ENCODE assay signal across 9 cellular contexts in the genomic region with DNA sequence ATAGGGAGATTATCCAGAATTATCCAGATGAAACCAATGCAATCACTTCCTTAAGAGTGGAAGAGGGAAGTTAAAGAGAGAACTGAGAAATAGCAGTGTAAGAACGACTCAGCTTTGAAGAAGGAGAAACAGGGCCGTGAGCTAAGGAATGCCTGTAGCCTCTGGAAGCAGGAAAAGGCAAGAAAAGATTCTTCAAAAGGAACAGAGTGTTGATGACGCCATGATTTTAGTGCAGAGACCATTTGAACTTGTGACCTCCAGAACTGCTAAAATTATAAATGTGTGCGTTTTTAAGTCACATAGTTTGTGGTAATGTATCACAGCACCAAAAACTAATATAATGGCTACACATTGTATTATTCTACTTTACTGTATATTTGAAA. TPM values are rescaled to one million over a fixed set of nuclear protein-coding genes. Genes with fewer than 3 reads are reported as not detected.
DNase-seq lines count a peak whose midpoint lies in the region; ATAC-seq and TF ChIP-seq lines count a peak whose summit lies in the region.
"Had no signal": no experiment of that assay in that cellular context is flagged by ENCODE, and none has a peak within 500 bp of the region (broad histone marks: within the 10 kb centered on the region; RNA-seq: fewer than 3 reads in every experiment).

No MANE protein-coding gene starts in this region.

- POLR2A ChIA-PET in Panc1 (lab: Charles Lee), result no interaction called here

- WGBS in GM23248 (ENCODE audit: low coverage in 1 of 2, low lambda C conversion rate in 2 of 2, missing lambda C conversion rate in 2 of 2), 2 experiments, result 71 to 77% methylated on average over 4 of the region's 4 CpGs
- WGBS in esophagus muscularis mucosa, result 63% methylated on average over 4 of the region's 4 CpGs

- H3K9ac ChIP-seq in GM23248, result peak overlapping the region; percentile 28
- peak overlapping the region; percentile 56 for H3K9ac ChIP-seq in skeletal muscle satellite cell (ENCODE audit: low read depth, low read length)

- H3F3A ChIP-seq in GM23248 (ENCODE audit: insufficient read depth), result peaks cover 24% of the 10 kb centered on the region

- peak overlapping the region; percentile 17 for H3K4me2 ChIP-seq in GM23248 (ENCODE audit: unreplicated experiment)
- H3K4me2 ChIP-seq in skeletal muscle satellite cell (ENCODE audit: low read length), result peak overlapping the region; percentile 58

- peak overlapping the region; percentile 73 for H3K27ac ChIP-seq in GM23248
- H3K27ac ChIP-seq in Panc1 (ENCODE audit: low read length), result peak overlapping the region; percentile 23; the same call in 1 of the 2 replicates
- H3K27ac ChIP-seq in esophagus muscularis mucosa (replicated peaks in 1 of 4), result peak overlapping the region; percentile 18 to 46 (median 30)

- TF ChIP-seq POLR2A in esophagus muscularis mucosa (IDR thresholded peaks at IDR 0.05; ENCODE audit: low read depth) (no peak), GM18505 (IDR thresholded peaks at IDR 0.05; ENCODE audit: borderline replicate concordance, extremely low read depth, insufficient read depth, insufficient read length) (no peak)

- CTCF ChIA-PET in Panc1 (lab: Charles Lee), result no interaction called here

- TF ChIP-seq EP300 in esophagus muscularis mucosa (IDR thresholded peaks at IDR 0.05), result no peak

- intact Hi-C loops in Panc1 (cut with micrococcal nuclease; ENCODE audit: unreplicated experiment), result no loop called here
- intact Hi-C loops in esophagus muscularis mucosa (cut with DNase I), result no loop called here

- TF ChIP-seq CTCF in Panc1 (IDR thresholded peaks at IDR 0.05) (no peak), esophagus muscularis mucosa (IDR thresholded peaks at IDR 0.05) (no peak)

- no peak for ATAC-seq in Panc1
- no peak for ATAC-seq in HG03571 (IDR thresholded peaks at IDR 0.05; ENCODE audit: unreplicated experiment)
- ATAC-seq in GM18505 (IDR thresholded peaks at IDR 0.05; ENCODE audit: unreplicated experiment), result no peak

- no peaks in the 10 kb centered on the region for H3K9me2 ChIP-seq in GM23248 (ENCODE audit: insufficient read depth)

- in situ Hi-C loops in GM23248 (cut with MboI), result no loop called here
- in situ Hi-C loops in Panc1 (cut with HindIII; ENCODE audit: low pct_unique_long_range_greater_than_20kb, low sequenced_read_pairs), result no loop called here
- in situ Hi-C loops in ACHN (cut with HindIII; ENCODE audit: low pct_ligation_motif_present, low pct_unique_long_range_greater_than_20kb, low sequenced_read_pairs), result no loop called here

- H3K36me3 ChIP-seq in GM23248 (ENCODE audit: low read depth) (no peaks in the 10 kb centered on the region), Panc1 (ENCODE audit: control insufficient read depth, insufficient read depth, low read length) (no peaks in the 10 kb centered on the region), esophagus muscularis mucosa (no peaks in the 10 kb centered on the region), skeletal muscle satellite cell (ENCODE audit: insufficient read depth, low read length) (no peaks in the 10 kb centered on the region)

- H2AFZ ChIP-seq in GM23248, result peak overlapping the region; percentile 34

- no peaks in the 10 kb centered on the region for H3K9me3 ChIP-seq in GM23248 (ENCODE audit: low read depth)
- H3K9me3 ChIP-seq in Panc1 (ENCODE audit: control insufficient read depth, insufficient read depth, low read depth, low read length), result no peaks in the 10 kb centered on the region
- H3K9me3 ChIP-seq in esophagus muscularis mucosa, result no peaks in the 10 kb centered on the region
- no peaks in the 10 kb centered on the region for H3K9me3 ChIP-seq in skeletal muscle satellite cell (replicated peaks; ENCODE audit: low read length)

- H3K4me3 ChIP-seq in GM23248, result no peak overlapping the region
- no peak overlapping the region for H3K4me3 ChIP-seq in Panc1 (ENCODE audit: low read depth in 2 of 2, low read length in 2 of 2)
- H3K4me3 ChIP-seq in esophagus muscularis mucosa, result no peak overlapping the region
- no peak overlapping the region for H3K4me3 ChIP-seq in skeletal muscle satellite cell (ENCODE audit: low read length)

- BruUV-seq in Panc1 (replicated peaks; lab: Mats Ljungman, UMichigan), result no TSS peak

- H3K79me2 ChIP-seq in GM23248 (ENCODE audit: insufficient read depth), result peaks cover 98% of the 10 kb centered on the region

- H3K4me1 ChIP-seq in GM23248 (ENCODE audit: insufficient read depth), result peaks cover 25% of the 10 kb centered on the region
- peaks cover 10% of the 10 kb centered on the region for H3K4me1 ChIP-seq in Panc1 (ENCODE audit: control insufficient read depth, insufficient read depth, low read length)
- H3K4me1 ChIP-seq in esophagus muscularis mucosa, result peaks cover 21 to 63% (median 48%) of the 10 kb centered on the region in 4 donors
- H3K4me1 ChIP-seq in skeletal muscle satellite cell (ENCODE audit: control insufficient read depth, insufficient read depth, low read length), result peaks cover 58% of the 10 kb centered on the region

- no peaks in the 10 kb centered on the region for H3K27me3 ChIP-seq in GM23248 (replicated peaks; ENCODE audit: insufficient read depth)
- no peaks in the 10 kb centered on the region for H3K27me3 ChIP-seq in Panc1 (ENCODE audit: control insufficient read depth, insufficient read depth, low read length)
- H3K27me3 ChIP-seq in esophagus muscularis mucosa, result no peaks in the 10 kb centered on the region
- H3K27me3 ChIP-seq in skeletal muscle satellite cell (ENCODE audit: control insufficient read depth, insufficient read depth, low read length), result no peaks in the 10 kb centered on the region

- H4K20me1 ChIP-seq in GM23248 (ENCODE audit: insufficient read depth), result no peaks in the 10 kb centered on the region

- peak; percentile 39 for DNase-seq in GM23248
- no peak for DNase-seq in Panc1 (ENCODE audit: low read depth, low spot score)
- no peak for DNase-seq in esophagus muscularis mucosa (ENCODE audit: extremely low spot score)
- no peak for DNase-seq in ACHN
- no peak for DNase-seq in NCI-H1092 treated with DMSO at 0.1 percent for 48 hours (lab: John Stamatoyannopoulos, UW)
- DNase-seq: KG1 had no signal

RNA-seq across cellular contexts. Expression of gene ILRUN, which starts 32.7 kb away (rescaled TPM):
- total RNA-seq in GM23248 (2014; rRNA removed; shearing (Covaris generic)), result 32.6 and 41.4 TPM in 2 replicates
- polyA plus RNA-seq in GM23248 (2016; fragmentation: Nextera tagmentation; extraction: Ambion mirVana), result 8.4 and 8.5 TPM in 2 replicates
- total RNA-seq in Panc1 (2021; ENCODE audit: unreplicated experiment) (62.8 TPM), esophagus muscularis mucosa (100 to 1,000 TPM in 3 of 4 donors, 10 to 100 TPM in 1; 88.8 to 109 (median 104) TPM)
- polyA plus RNA-seq in Panc1 (2012; ENCODE audit: insufficient read length), result 40.5 TPM
- 25.9 and 26.4 TPM in 2 replicates for total RNA-seq in skeletal muscle satellite cell (2012; rRNA removed)

Comparison
In these comparisons a context has a peak if more than half of its experiments do, and no peak if none do; other contexts are left out.
1. H3K27ac ChIP-seq: peak in every context shown above with its lines; median percentile 73 in GM23248; 30 in esophagus muscularis mucosa; 23 in Panc1.